Comparison of ENCODE assay signal across 15 cellular contexts in the genomic region with DNA sequence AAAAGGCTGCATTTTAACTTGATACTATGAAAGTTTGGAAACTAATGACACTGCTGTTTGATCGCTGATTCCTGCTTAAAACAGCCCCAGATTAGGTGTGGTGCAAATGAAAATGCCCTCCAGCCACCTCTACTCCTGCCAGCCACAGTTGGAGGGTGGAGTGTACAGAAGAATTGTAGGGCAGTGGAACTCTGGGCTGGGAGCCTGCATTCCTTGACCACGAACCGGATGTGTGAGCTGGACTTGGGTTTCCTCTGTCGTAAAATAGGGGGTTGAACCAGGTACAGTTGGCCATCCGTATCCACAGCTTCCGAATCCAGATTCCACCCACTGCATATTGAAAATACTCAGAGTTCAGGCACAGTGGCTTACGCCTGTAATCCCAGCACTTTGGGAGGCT.
DNase-seq lines count a peak whose midpoint lies in the region; ATAC-seq, FAIRE-seq and TF ChIP-seq lines count a peak whose summit lies in the region.
"Had no signal": no experiment of that assay in that cellular context is flagged by ENCODE, and none has a peak within 500 bp of the region (broad histone marks: within the 10 kb centered on the region; RNA-seq: fewer than 3 reads in every experiment).

No MANE protein-coding gene starts in this region.

- H3K9me3 ChIP-seq in mesenchymal stem cell (ENCODE audit: control insufficient read depth, low read length) (peaks cover 7% of the 10 kb centered on the region), upper lobe of left lung (no peaks in the 10 kb centered on the region), kidney (ENCODE audit: control insufficient read depth in 1 of 2, low read length in 2 of 2) (peaks cover 0 to 3% of the 10 kb centered on the region in 2 donors)
- H3K9me3 ChIP-seq: colonic mucosa had no signal

- no peaks in the 10 kb centered on the region for H3K36me3 ChIP-seq in mesenchymal stem cell (ENCODE audit: control insufficient read depth in 1 of 2, insufficient read depth in 2 of 2, low read depth in 1 of 2, low read length in 2 of 2)
- H3K36me3 ChIP-seq in upper lobe of left lung: no peaks in the 10 kb centered on the region
- no peaks in the 10 kb centered on the region for H3K36me3 ChIP-seq in kidney (ENCODE audit: control insufficient read depth in 1 of 2, insufficient read depth in 2 of 2, low read length in 2 of 2)
- H3K36me3 ChIP-seq: colonic mucosa had no signal

- H2BK12ac ChIP-seq in mesenchymal stem cell (ENCODE audit: low read length in 2 of 2): no peak overlapping the region

- H3K9ac ChIP-seq in mesenchymal stem cell (ENCODE audit: low read length): peak overlapping the region; percentile 66
- H3K9ac ChIP-seq in kidney (ENCODE audit: low read length in 2 of 2): peak overlapping the region in 1 of 2 donors; percentile 3

- no peak overlapping the region for H4K91ac ChIP-seq in mesenchymal stem cell (ENCODE audit: low read length)

- H3K4me3 ChIP-seq in mesenchymal stem cell (ENCODE audit: insufficient read depth in 1 of 2, low read depth in 1 of 2, low read length in 2 of 2) (peak overlapping the region in 1 of 2 experiments; percentile 46), upper lobe of left lung (no peak overlapping the region), kidney (ENCODE audit: low read length in 2 of 2) (no peak overlapping the region)
- H3K4me3 ChIP-seq: colonic mucosa had no signal

- no peak overlapping the region for H3K23ac ChIP-seq in mesenchymal stem cell (ENCODE audit: low read length in 2 of 2)

- ATAC-seq in upper lobe of left lung (ENCODE audit: low FRiP score in 2 of 2): peak in 1 of 2 donors; percentile 38
- no peak for ATAC-seq in omental fat pad (ENCODE audit: low FRiP score)
- ATAC-seq: T-cell had no signal

- no peak overlapping the region for H2BK120ac ChIP-seq in mesenchymal stem cell (ENCODE audit: low read depth, low read length)

- no peak overlapping the region for H2AK5ac ChIP-seq in mesenchymal stem cell (ENCODE audit: low read length, severe bottlenecking)

- H3K27me3 ChIP-seq in mesenchymal stem cell (ENCODE audit: control insufficient read depth in 1 of 2, insufficient read depth in 1 of 2, low read length in 2 of 2) (no peaks in the 10 kb centered on the region), upper lobe of left lung (no peaks in the 10 kb centered on the region)
- H3K27me3 ChIP-seq: colonic mucosa had no signal

- H2BK15ac ChIP-seq in mesenchymal stem cell (ENCODE audit: low read depth, poor library complexity, severe bottlenecking): no peak overlapping the region

- DNase-seq in RPMI7951 (ENCODE audit: low read depth) (peak; percentile 55), fibroblast of peridontal ligament (ENCODE audit: extremely low read depth) (peak; percentile 13), mesenchymal stem cell (no peak), upper lobe of left lung (no peak), omental fat pad (ENCODE audit: low spot score) (no peak), kidney (no peak), NAMALWA (ENCODE audit: low spot score) (no peak)
- no peak for DNase-seq in stimulated activated CD4-positive, alpha-beta T cell treated with anti-CD3 and anti-CD28 coated beads, Interleukin-4, amount 100 ng/mL, for 1 hour
- DNase-seq: activated CD4-positive, alpha-beta T cell treated with anti-CD3 and anti-CD28 coated beads, Interleukin-2, amount 10 ng/mL, durations not matched to agents 7 days and 5 days; activated naive CD4-positive, alpha-beta T cell; colonic mucosa; GOT3; head of caudate nucleus; NCI-H1694; T-cell had no signal

- FAIRE-seq in kidney (lab: Jason Lieb, UNC): no peak

- H3K4me1 ChIP-seq in mesenchymal stem cell (ENCODE audit: control insufficient read depth, insufficient read depth, low read depth, low read length) (no peaks in the 10 kb centered on the region), upper lobe of left lung (peaks cover 0 to 10% (median 4%) of the 10 kb centered on the region in 4 donors), kidney (ENCODE audit: control insufficient read depth in 1 of 2, insufficient read depth in 1 of 2, low read depth in 1 of 2, low read length in 2 of 2) (peaks cover 0 to 3% of the 10 kb centered on the region in 2 donors)
- H3K4me1 ChIP-seq: colonic mucosa had no signal

- no peak overlapping the region for H3K14ac ChIP-seq in mesenchymal stem cell (ENCODE audit: low read length in 2 of 2)

- no peak for TF ChIP-seq EP300 in upper lobe of left lung (IDR thresholded peaks at IDR 0.05)

- intact Hi-C loops in kidney (cut with DNase I): no loop called here

- no peak for TF ChIP-seq POLR2A in upper lobe of left lung (IDR thresholded peaks at IDR 0.05)

- H3K18ac ChIP-seq in mesenchymal stem cell (ENCODE audit: low read depth in 1 of 2, low read length in 2 of 2): no peak overlapping the region

- no peak overlapping the region for H4K8ac ChIP-seq in mesenchymal stem cell (ENCODE audit: low read length)

- no peaks in the 10 kb centered on the region for H3K79me1 ChIP-seq in mesenchymal stem cell (replicated peaks; ENCODE audit: low read length, poor library complexity, severe bottlenecking)

- no peak overlapping the region for H2AFZ ChIP-seq in mesenchymal stem cell (ENCODE audit: low read depth, low read length)

- TF ChIP-seq CTCF in upper lobe of left lung (IDR thresholded peaks at IDR 0.05) (no peak), omental fat pad (IDR thresholded peaks at IDR 0.05) (no peak), kidney (IDR thresholded peaks at IDR 0.05; ENCODE audit: borderline replicate concordance, extremely low read depth, insufficient read depth) (no peak)

- H3K4ac ChIP-seq in mesenchymal stem cell (ENCODE audit: low read depth in 1 of 2, low read length in 2 of 2): no peak overlapping the region

- H3K27ac ChIP-seq in mesenchymal stem cell (ENCODE audit: low read length, poor library complexity, severe bottlenecking): no peak overlapping the region
- H3K27ac ChIP-seq in upper lobe of left lung: peak overlapping the region; percentile 45 to 69 (median 68)
- peak overlapping the region in 1 of 2 donors; percentile 26 for H3K27ac ChIP-seq in kidney (ENCODE audit: low read depth in 2 of 2, low read length in 2 of 2)

- H3K4me2 ChIP-seq in mesenchymal stem cell (ENCODE audit: low read length, poor library complexity, severe bottlenecking): no peak overlapping the region

- 90% methylated on average over 7 of the region's 7 CpGs for WGBS in mesenchymal stem cell
- 55 to 57% methylated on average over 7 of the region's 7 CpGs for WGBS in upper lobe of left lung, 2 donors

- H2BK5ac ChIP-seq in mesenchymal stem cell (ENCODE audit: low read depth, low read length, poor library complexity, severe bottlenecking): no peak overlapping the region

Comparison
In these comparisons a context has a peak if more than half of its experiments do, and no peak if none do; other contexts are left out.
1. DNase-seq: peak in RPMI7951 (single experiment) and fibroblast of peridontal ligament (single experiment); none in mesenchymal stem cell (single experiment), upper lobe of left lung (0 of 2), omental fat pad (single experiment), kidney (single experiment), stimulated activated CD4-positive, alpha-beta T cell treated with anti-CD3 and anti-CD28 coated beads, Interleukin-4, amount 100 ng/mL, for 1 hour (single experiment) and NAMALWA (single experiment).